Comparison of ENCODE assay signal across 9 cellular contexts in the genomic region with DNA sequence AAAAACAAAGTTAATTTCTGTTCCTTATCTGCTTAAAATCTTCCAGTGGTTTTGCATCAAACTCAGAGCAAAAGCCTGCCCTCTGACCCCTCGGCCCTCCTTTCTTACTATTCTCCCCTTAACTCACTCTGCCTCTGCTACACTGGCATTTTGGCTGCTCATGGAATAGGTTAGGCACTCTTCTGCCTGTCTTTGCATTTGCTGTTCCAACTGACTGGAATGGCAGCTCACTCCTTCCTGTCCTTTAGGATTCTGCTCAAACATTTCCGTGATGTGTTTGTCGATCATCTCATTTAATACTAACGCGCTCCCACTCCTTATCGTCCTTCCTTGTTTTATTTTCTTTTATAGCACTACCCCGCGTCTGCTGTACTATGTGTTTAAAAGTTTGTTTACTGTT. TPM values are rescaled to one million over a fixed set of nuclear protein-coding genes. Genes with fewer than 3 reads are reported as not detected.
A peak's percentile ranks its signal among the peaks of the same experiment; 100 is the strongest.
DNase-seq lines count a peak whose midpoint lies in the region; ATAC-seq, FAIRE-seq and TF ChIP-seq lines count a peak whose summit lies in the region.
"Had no signal": no experiment of that assay in that cellular context is flagged by ENCODE, and none has a peak within 500 bp of the region (broad histone marks: within the 10 kb centered on the region; RNA-seq: fewer than 3 reads in every experiment).

No MANE protein-coding gene starts in this region.

- H3K4me3 ChIP-seq in AG09309 (ENCODE audit: control insufficient read depth, low read depth, low read length), result peak overlapping the region; percentile 92
- H3K4me3 ChIP-seq in cardiac fibroblast (replicated peaks in 1 of 2; ENCODE audit: low read depth in 2 of 2, low read length in 2 of 2), result peak overlapping the region; percentile 92 to 98
- H3K4me3 ChIP-seq in mesodermal cell (ENCODE audit: extremely low read depth, insufficient read depth, low read length, poor library complexity, severe bottlenecking), result peak overlapping the region; percentile 98

- DNase-seq in AG09309 (ENCODE audit: low read depth) (no peak), HS-5 (ENCODE audit: low read depth) (peak; percentile 2), cardiac fibroblast (ENCODE audit: low read depth in 2 of 2) (peak; percentile 10 to 20), RCC 7860 (ENCODE audit: low spot score) (no peak), KG1 (lab: John Stamatoyannopoulos, UW) (no peak)
- DNase-seq in stimulated activated effector memory CD8-positive, alpha-beta T cell treated with anti-CD3 and anti-CD28 coated beads, Interleukin-12 subunit alpha, Interleukin-12 subunit beta, amount 100 ng/mL, for 72 hours (ENCODE audit: low spot score in 2 of 2), result no peak
- DNase-seq: activated T-cell treated with anti-CD3 and anti-CD28 coated beads, Interleukin-2, amount 50 U/mL, for 24 hours had no signal

- H3K36me3 Mint-ChIP-seq in stimulated activated effector memory CD8-positive, alpha-beta T cell treated with anti-CD3 and anti-CD28 coated beads, Interleukin-12 subunit alpha, Interleukin-12 subunit beta, amount 100 ng/mL, for 72 hours, result peaks cover 52% of the 10 kb centered on the region

- no peak for ATAC-seq in stimulated activated effector memory CD8-positive, alpha-beta T cell treated with anti-CD3 and anti-CD28 coated beads, Interleukin-12 subunit alpha, Interleukin-12 subunit beta, amount 100 ng/mL, for 72 hours
- ATAC-seq in GM21786 (IDR thresholded peaks at IDR 0.05; ENCODE audit: unreplicated experiment), result no peak

- peaks cover 32% of the 10 kb centered on the region for H3K36me3 ChIP-seq in mesodermal cell (ENCODE audit: control insufficient read depth, insufficient read depth, low read length)

- no peaks in the 10 kb centered on the region for H3K9me3 Mint-ChIP-seq in stimulated activated effector memory CD8-positive, alpha-beta T cell treated with anti-CD3 and anti-CD28 coated beads, Interleukin-12 subunit alpha, Interleukin-12 subunit beta, amount 100 ng/mL, for 72 hours
- H3K9me3 Mint-ChIP-seq: activated T-cell treated with anti-CD3 and anti-CD28 coated beads, Interleukin-2, amount 50 U/mL, for 24 hours had no signal

- no peak for FAIRE-seq in RCC 7860 (lab: Jason Lieb, UNC)

- no peak for TF ChIP-seq CTCF in AG09309 (IDR thresholded peaks at IDR 0.05; ENCODE audit: control insufficient read depth, insufficient read depth, low read depth, low read length, missing control alignments)
- no peak for TF ChIP-seq CTCF in cardiac fibroblast (IDR thresholded peaks at IDR 0.05; ENCODE audit: low read depth, low read length)

- no peak overlapping the region for H3K4me3 Mint-ChIP-seq in stimulated activated effector memory CD8-positive, alpha-beta T cell treated with anti-CD3 and anti-CD28 coated beads, Interleukin-12 subunit alpha, Interleukin-12 subunit beta, amount 100 ng/mL, for 72 hours
- H3K4me3 Mint-ChIP-seq: activated T-cell treated with anti-CD3 and anti-CD28 coated beads, Interleukin-2, amount 50 U/mL, for 24 hours had no signal

- WGBS in mesodermal cell (ENCODE audit: insufficient coverage in 2 of 2), 2 experiments, result 0 to 6% methylated on average over 2 to 3 of the region's 8 CpGs

- no peak overlapping the region for H3K27ac Mint-ChIP-seq in stimulated activated effector memory CD8-positive, alpha-beta T cell treated with anti-CD3 and anti-CD28 coated beads, Interleukin-12 subunit alpha, Interleukin-12 subunit beta, amount 100 ng/mL, for 72 hours
- H3K27ac Mint-ChIP-seq: activated T-cell treated with anti-CD3 and anti-CD28 coated beads, Interleukin-2, amount 50 U/mL, for 24 hours had no signal

- no peaks in the 10 kb centered on the region for H3K9me3 ChIP-seq in mesodermal cell (ENCODE audit: control insufficient read depth, low read length)

- peaks cover 12% of the 10 kb centered on the region for H3K4me1 ChIP-seq in mesodermal cell (ENCODE audit: control insufficient read depth, insufficient read depth, low read length, poor library complexity, severe bottlenecking)

- H3K27ac ChIP-seq in mesodermal cell (ENCODE audit: low read depth, low read length, severe bottlenecking), result peak overlapping the region; percentile 81

- peaks cover 36% of the 10 kb centered on the region for H3K4me1 Mint-ChIP-seq in stimulated activated effector memory CD8-positive, alpha-beta T cell treated with anti-CD3 and anti-CD28 coated beads, Interleukin-12 subunit alpha, Interleukin-12 subunit beta, amount 100 ng/mL, for 72 hours

RNA-seq across cellular contexts. Expression of gene CEBPZ, which starts 0.8 kb away (rescaled TPM):
- polyA plus RNA-seq in mesodermal cell (2013, experiment 1 of 2), result 32.7 TPM
- polyA plus RNA-seq in mesodermal cell (2013, experiment 2 of 2), result 35.8 TPM

RNA-seq across cellular contexts. Expression of gene NDUFAF7, which starts 0.9 kb away (rescaled TPM):
- 17.7 TPM for polyA plus RNA-seq in mesodermal cell (2013, experiment 1 of 2)
- 17.1 TPM for polyA plus RNA-seq in mesodermal cell (2013, experiment 2 of 2)

RNA-seq across cellular contexts. Expression of gene CEBPZOS, which starts 34.3 kb away (rescaled TPM):
- polyA plus RNA-seq in mesodermal cell (2013, experiment 1 of 2), result 4.5 TPM
- 6.0 TPM for polyA plus RNA-seq in mesodermal cell (2013, experiment 2 of 2)

RNA-seq across cellular contexts. Expression of gene SULT6B1, which starts 42.1 kb away (rescaled TPM):
- polyA plus RNA-seq in mesodermal cell (2013, experiment 1 of 2), result not detected
- polyA plus RNA-seq in mesodermal cell (2013, experiment 2 of 2), result not detected

Comparison
In these comparisons a context has a peak if more than half of its experiments do, and no peak if none do; other contexts are left out.
1. DNase-seq: peak in HS-5 (single experiment) and cardiac fibroblast (2 of 2); none in AG09309 (single experiment), stimulated activated effector memory CD8-positive, alpha-beta T cell treated with anti-CD3 and anti-CD28 coated beads, Interleukin-12 subunit alpha, Interleukin-12 subunit beta, amount 100 ng/mL, for 72 hours (0 of 2), RCC 7860 (single experiment) and KG1 (single experiment).
2. Peak in every context shown above with its lines, with median percentiles within 50 percentile points of each other: H3K4me3 ChIP-seq.